ENCODE assay signal across 20 cellular contexts in the genomic region with DNA sequence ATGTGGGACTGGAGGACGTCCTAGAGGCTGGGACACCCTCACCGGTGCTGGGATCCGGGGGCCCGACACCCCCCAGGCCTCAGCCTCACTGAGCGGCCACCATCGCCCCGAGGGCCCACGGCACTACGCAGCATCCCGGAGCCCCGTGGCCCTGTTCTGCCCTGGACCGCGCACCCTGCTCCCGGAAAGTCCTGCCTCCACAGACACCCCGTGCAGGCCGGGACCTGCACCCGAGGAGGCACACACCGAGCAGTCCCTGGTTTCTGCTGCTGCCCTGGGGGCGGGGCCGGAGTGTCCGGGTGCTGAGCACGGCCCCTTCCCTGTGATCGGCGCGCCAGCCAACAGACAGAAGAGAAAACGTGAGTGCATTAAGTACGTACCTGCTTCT. TPM values are rescaled to one million over a fixed set of nuclear protein-coding genes. Genes with fewer than 3 reads are reported as not detected.
"Had no signal": no experiment of that assay in that cellular context is flagged by ENCODE, and none has a peak within 500 bp of the region (broad histone marks: within the 10 kb centered on the region; RNA-seq: fewer than 3 reads in every experiment).

No MANE protein-coding gene starts in this region.

- H3K9me3 Mint-ChIP-seq: activated T-helper 2 cell treated with anti-CD3 and anti-CD28 coated beads, Interferon-gamma antibody, Interleukin-2, Interleukin-4, amounts not matched to agents 10 μg/mL and 5 μg/mL and 100 μg/mL, durations not matched to agents 14 hours and 24 hours and 36 hours; neural progenitor cell; stimulated activated naive CD8-positive, alpha-beta T cell treated with anti-CD3 and anti-CD28 coated beads, Interleukin-15, Interleukin-2, amounts not matched to agents 100 ng/mL and 50 ng/mL, for 24 hours had no signal

- ATAC-seq: activated naive CD4-positive, alpha-beta T cell treated with anti-CD3 and anti-CD28 coated beads, Interleukin-2, amount 50 U/mL, for 72 hours; body of pancreas; esophagus mucosa; pancreas had no signal

- H3K4me3 Mint-ChIP-seq: naive B cell; neural progenitor cell; stimulated activated naive CD8-positive, alpha-beta T cell treated with anti-CD3 and anti-CD28 coated beads, Interleukin-15, Interleukin-2, amounts not matched to agents 100 ng/mL and 50 ng/mL, for 24 hours had no signal

- H3K36me3 ChIP-seq: colonic mucosa, neural progenitor cell, pancreas had no signal

- H3K36me3 Mint-ChIP-seq: neural progenitor cell had no signal

- H3K9me3 ChIP-seq: body of pancreas, colonic mucosa, pancreas had no signal

- H3K9ac ChIP-seq: neural progenitor cell had no signal

- DNase-seq: activated CD4-positive, alpha-beta T cell treated with anti-CD3 and anti-CD28 coated beads, Interleukin-2, amount 50 U/mL, for 1 hour; activated CD4-positive, CD25-positive, alpha-beta regulatory T cell; activated T-cell treated with anti-CD3 and anti-CD28 coated beads for 4 hours; central memory CD4-positive, alpha-beta T cell; colonic mucosa; kidney glomerular epithelial cell; naive B cell; pancreas; stimulated activated CD4-positive, alpha-beta T cell treated with anti-CD3 and anti-CD28 coated beads, Interleukin-4, amount 100 ng/mL, for 4 hours; stimulated activated CD8-positive, alpha-beta memory T cell treated with anti-CD3 and anti-CD28 coated beads, Interleukin-4, amount 100 ng/mL, for 48 hours had no signal

- H3K27me3 ChIP-seq: hepatocyte, neural progenitor cell had no signal

- H3K4me2 ChIP-seq: hepatocyte, neural progenitor cell had no signal

- H3K27ac ChIP-seq: body of pancreas, colonic mucosa, hepatocyte, neural progenitor cell, pancreas, skin epidermis had no signal

- H2AFZ ChIP-seq: hepatocyte, neural progenitor cell had no signal

- H3K4me3 ChIP-seq: body of pancreas, colonic mucosa, hepatocyte, neural progenitor cell, pancreas, skin epidermis had no signal

- H3K4me1 ChIP-seq: body of pancreas, colonic mucosa, pancreas had no signal

- H3K27ac Mint-ChIP-seq: activated naive CD4-positive, alpha-beta T cell treated with anti-CD3 and anti-CD28 coated beads, Interleukin-2, amount 50 U/mL, for 72 hours; activated T-helper 2 cell treated with anti-CD3 and anti-CD28 coated beads, Interferon-gamma antibody, Interleukin-2, Interleukin-4, amounts not matched to agents 10 μg/mL and 5 μg/mL and 100 μg/mL, durations not matched to agents 14 hours and 24 hours and 36 hours; naive B cell; neural progenitor cell; stimulated activated naive CD8-positive, alpha-beta T cell treated with anti-CD3 and anti-CD28 coated beads, Interleukin-15, Interleukin-2, amounts not matched to agents 100 ng/mL and 50 ng/mL, for 24 hours had no signal

- H3K79me2 ChIP-seq: hepatocyte had no signal

RNA-seq across cellular contexts. Expression of gene ADGRA1, which starts 54.2 kb away (rescaled TPM):
- total RNA-seq: activated CD8-positive, alpha-beta memory T cell treated with anti-CD3 and anti-CD28 coated beads for 36 hours; activated naive CD4-positive, alpha-beta T cell treated with anti-CD3 and anti-CD28 coated beads, Interleukin-2, amount 50 U/mL, for 72 hours; activated T-helper 2 cell treated with anti-CD3 and anti-CD28 coated beads, Interferon-gamma antibody, Interleukin-2, Interleukin-4, amounts not matched to agents 10 μg/mL and 5 μg/mL and 100 μg/mL, durations not matched to agents 14 hours and 24 hours and 36 hours; colonic mucosa; esophagus mucosa; mononuclear cell had no signal
